Comparison of ENCODE assay signal across 11 cellular contexts in the genomic region with DNA sequence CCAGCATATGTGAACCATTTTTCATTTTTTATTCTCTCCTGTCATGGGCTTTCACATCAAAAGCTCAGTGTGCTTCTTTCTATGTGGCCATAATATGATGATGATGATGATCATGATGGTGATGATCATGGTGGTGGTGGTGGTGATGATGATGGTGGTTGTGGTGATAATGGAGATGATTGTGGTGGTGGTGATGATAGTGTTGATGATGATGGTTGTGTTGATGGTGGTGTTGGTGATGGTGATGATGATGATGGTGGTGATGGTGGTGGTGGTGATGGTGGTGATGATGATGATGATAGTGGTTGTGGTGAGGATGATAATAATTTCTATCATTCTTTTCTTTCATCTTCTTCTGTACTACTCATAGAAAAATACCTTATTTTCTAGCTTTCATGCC.
"Had no signal": no experiment of that assay in that cellular context is flagged by ENCODE, and none has a peak within 500 bp of the region (broad histone marks: within the 10 kb centered on the region; RNA-seq: fewer than 3 reads in every experiment).

No MANE protein-coding gene starts in this region.

- ATAC-seq: GM23338, HCT116 had no signal

- H3K9me3 ChIP-seq: HAP-1 had no signal

- DNase-seq: GM23248, GOT3, H7, H9, HCEC 1CT, HFFc6 had no signal

- H2AFZ ChIP-seq: GM23248, GM23338 had no signal

- H3K9ac ChIP-seq: GM23248 had no signal

- H3K36me3 ChIP-seq: HAP-1 had no signal

- H3K4me1 ChIP-seq: HAP-1 had no signal

- H3K4me2 ChIP-seq: GM23338 had no signal

- H3K4me3 ChIP-seq: GM23248, GM23338, HAP-1 had no signal

- FAIRE-seq: H1, H54 had no signal

- H3K27ac ChIP-seq: GM23248 had no signal
